ENCODE assay signal across 2 cellular contexts in genomic region chr14:74405663-74406062, GRCh38.
TF ChIP-seq lines count a peak whose summit lies in the region.

No MANE protein-coding gene starts in this region.

TF ChIP-seq in H1, 55 proteins besides CTCF, POLR2A, EP300 and RAD21:
- TF ChIP-seq SUZ12 (IDR thresholded peaks at IDR 0.05; ENCODE audit: low read length) (no peak), ASH2L (IDR thresholded peaks at IDR 0.05; ENCODE audit: low read length) (no peak), NANOG (IDR thresholded peaks at IDR 0.05; ENCODE audit: insufficient read depth, low read depth, low read length, poor library complexity, severe bottlenecking) (no peak), NRF1 (IDR thresholded peaks at IDR 0.05; ENCODE audit: low read depth, low read length) (no peak), TAF1 (IDR thresholded peaks at IDR 0.05; ENCODE audit: low read depth, low read length) (no peak), EGR1 (IDR thresholded peaks at IDR 0.05; ENCODE audit: borderline replicate concordance, low read depth, low read length) (no peak), JUN (IDR thresholded peaks at IDR 0.05; ENCODE audit: low read depth, low read length) (no peak), HDAC6 (IDR thresholded peaks at IDR 0.05; ENCODE audit: low read depth, low read length) (no peak), SAP30 (IDR thresholded peaks at IDR 0.05; ENCODE audit: insufficient read depth, insufficient replicate concordance, low read length) (no peak), RBBP5 (IDR thresholded peaks at IDR 0.05; ENCODE audit: borderline replicate concordance, low read depth, low read length) (no peak)

TF ChIP-seq in WTC11, 78 proteins besides CTCF, POLR2A, EP300 and RAD21:
- TF ChIP-seq, protein P1, sequence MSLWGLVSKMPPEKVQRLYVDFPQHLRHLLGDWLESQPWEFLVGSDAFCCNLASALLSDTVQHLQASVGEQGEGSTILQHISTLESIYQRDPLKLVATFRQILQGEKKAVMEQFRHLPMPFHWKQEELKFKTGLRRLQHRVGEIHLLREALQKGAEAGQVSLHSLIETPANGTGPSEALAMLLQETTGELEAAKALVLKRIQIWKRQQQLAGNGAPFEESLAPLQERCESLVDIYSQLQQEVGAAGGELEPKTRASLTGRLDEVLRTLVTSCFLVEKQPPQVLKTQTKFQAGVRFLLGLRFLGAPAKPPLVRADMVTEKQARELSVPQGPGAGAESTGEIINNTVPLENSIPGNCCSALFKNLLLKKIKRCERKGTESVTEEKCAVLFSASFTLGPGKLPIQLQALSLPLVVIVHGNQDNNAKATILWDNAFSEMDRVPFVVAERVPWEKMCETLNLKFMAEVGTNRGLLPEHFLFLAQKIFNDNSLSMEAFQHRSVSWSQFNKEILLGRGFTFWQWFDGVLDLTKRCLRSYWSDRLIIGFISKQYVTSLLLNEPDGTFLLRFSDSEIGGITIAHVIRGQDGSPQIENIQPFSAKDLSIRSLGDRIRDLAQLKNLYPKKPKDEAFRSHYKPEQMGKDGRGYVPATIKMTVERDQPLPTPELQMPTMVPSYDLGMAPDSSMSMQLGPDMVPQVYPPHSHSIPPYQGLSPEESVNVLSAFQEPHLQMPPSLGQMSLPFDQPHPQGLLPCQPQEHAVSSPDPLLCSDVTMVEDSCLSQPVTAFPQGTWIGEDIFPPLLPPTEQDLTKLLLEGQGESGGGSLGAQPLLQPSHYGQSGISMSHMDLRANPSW (CRISPR knock-in tag; conservative IDR thresholded peaks at IDR 0.05; ENCODE audit: low read depth), result no peak
- TF ChIP-seq ZNF263 (CRISPR knock-in tag; IDR thresholded peaks at IDR 0.05; ENCODE audit: low read depth) (no peak), FOXJ3 (CRISPR knock-in tag; IDR thresholded peaks at IDR 0.05; ENCODE audit: borderline replicate concordance) (no peak), GTF2I (CRISPR knock-in tag; conservative IDR thresholded peaks at IDR 0.05) (no peak), SOX15 (CRISPR knock-in tag; IDR thresholded peaks at IDR 0.05) (no peak), NFYB (CRISPR knock-in tag; conservative IDR thresholded peaks at IDR 0.05; ENCODE audit: low read depth) (no peak), E2F5 (CRISPR knock-in tag; IDR thresholded peaks at IDR 0.05) (no peak), ZBTB43 (CRISPR knock-in tag; IDR thresholded peaks at IDR 0.05) (no peak), HMGA2 (CRISPR knock-in tag; IDR thresholded peaks at IDR 0.05) (no peak), ETV6 (CRISPR knock-in tag; IDR thresholded peaks at IDR 0.05) (no peak), TP53 (CRISPR knock-in tag; IDR thresholded peaks at IDR 0.05) (no peak), JUN (CRISPR knock-in tag; IDR thresholded peaks at IDR 0.05) (no peak), CREB1 (CRISPR knock-in tag; IDR thresholded peaks at IDR 0.05) (no peak), GRHL2 (CRISPR knock-in tag; IDR thresholded peaks at IDR 0.05; ENCODE audit: insufficient replicate concordance, severe bottlenecking) (no peak), RORB (CRISPR knock-in tag; IDR thresholded peaks at IDR 0.05) (no peak)
- TF ChIP-seq, protein P2, sequence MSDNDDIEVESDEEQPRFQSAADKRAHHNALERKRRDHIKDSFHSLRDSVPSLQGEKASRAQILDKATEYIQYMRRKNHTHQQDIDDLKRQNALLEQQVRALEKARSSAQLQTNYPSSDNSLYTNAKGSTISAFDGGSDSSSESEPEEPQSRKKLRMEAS (CRISPR knock-in tag; IDR thresholded peaks at IDR 0.05), result no peak
- TF ChIP-seq, protein P3, sequence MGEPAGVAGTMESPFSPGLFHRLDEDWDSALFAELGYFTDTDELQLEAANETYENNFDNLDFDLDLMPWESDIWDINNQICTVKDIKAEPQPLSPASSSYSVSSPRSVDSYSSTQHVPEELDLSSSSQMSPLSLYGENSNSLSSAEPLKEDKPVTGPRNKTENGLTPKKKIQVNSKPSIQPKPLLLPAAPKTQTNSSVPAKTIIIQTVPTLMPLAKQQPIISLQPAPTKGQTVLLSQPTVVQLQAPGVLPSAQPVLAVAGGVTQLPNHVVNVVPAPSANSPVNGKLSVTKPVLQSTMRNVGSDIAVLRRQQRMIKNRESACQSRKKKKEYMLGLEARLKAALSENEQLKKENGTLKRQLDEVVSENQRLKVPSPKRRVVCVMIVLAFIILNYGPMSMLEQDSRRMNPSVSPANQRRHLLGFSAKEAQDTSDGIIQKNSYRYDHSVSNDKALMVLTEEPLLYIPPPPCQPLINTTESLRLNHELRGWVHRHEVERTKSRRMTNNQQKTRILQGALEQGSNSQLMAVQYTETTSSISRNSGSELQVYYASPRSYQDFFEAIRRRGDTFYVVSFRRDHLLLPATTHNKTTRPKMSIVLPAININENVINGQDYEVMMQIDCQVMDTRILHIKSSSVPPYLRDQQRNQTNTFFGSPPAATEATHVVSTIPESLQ (CRISPR knock-in tag; IDR thresholded peaks at IDR 0.05), result no peak
- TF ChIP-seq, protein P4, sequence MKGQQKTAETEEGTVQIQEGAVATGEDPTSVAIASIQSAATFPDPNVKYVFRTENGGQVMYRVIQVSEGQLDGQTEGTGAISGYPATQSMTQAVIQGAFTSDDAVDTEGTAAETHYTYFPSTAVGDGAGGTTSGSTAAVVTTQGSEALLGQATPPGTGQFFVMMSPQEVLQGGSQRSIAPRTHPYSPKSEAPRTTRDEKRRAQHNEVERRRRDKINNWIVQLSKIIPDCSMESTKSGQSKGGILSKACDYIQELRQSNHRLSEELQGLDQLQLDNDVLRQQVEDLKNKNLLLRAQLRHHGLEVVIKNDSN (CRISPR knock-in tag; IDR thresholded peaks at IDR 0.05), result no peak
- TF ChIP-seq, protein P5, sequence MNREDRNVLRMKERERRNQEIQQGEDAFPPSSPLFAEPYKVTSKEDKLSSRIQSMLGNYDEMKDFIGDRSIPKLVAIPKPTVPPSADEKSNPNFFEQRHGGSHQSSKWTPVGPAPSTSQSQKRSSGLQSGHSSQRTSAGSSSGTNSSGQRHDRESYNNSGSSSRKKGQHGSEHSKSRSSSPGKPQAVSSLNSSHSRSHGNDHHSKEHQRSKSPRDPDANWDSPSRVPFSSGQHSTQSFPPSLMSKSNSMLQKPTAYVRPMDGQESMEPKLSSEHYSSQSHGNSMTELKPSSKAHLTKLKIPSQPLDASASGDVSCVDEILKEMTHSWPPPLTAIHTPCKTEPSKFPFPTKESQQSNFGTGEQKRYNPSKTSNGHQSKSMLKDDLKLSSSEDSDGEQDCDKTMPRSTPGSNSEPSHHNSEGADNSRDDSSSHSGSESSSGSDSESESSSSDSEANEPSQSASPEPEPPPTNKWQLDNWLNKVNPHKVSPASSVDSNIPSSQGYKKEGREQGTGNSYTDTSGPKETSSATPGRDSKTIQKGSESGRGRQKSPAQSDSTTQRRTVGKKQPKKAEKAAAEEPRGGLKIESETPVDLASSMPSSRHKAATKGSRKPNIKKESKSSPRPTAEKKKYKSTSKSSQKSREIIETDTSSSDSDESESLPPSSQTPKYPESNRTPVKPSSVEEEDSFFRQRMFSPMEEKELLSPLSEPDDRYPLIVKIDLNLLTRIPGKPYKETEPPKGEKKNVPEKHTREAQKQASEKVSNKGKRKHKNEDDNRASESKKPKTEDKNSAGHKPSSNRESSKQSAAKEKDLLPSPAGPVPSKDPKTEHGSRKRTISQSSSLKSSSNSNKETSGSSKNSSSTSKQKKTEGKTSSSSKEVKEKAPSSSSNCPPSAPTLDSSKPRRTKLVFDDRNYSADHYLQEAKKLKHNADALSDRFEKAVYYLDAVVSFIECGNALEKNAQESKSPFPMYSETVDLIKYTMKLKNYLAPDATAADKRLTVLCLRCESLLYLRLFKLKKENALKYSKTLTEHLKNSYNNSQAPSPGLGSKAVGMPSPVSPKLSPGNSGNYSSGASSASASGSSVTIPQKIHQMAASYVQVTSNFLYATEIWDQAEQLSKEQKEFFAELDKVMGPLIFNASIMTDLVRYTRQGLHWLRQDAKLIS (CRISPR knock-in tag; IDR thresholded peaks at IDR 0.05; ENCODE audit: borderline replicate concordance), result no peak
- TF ChIP-seq, protein P6, sequence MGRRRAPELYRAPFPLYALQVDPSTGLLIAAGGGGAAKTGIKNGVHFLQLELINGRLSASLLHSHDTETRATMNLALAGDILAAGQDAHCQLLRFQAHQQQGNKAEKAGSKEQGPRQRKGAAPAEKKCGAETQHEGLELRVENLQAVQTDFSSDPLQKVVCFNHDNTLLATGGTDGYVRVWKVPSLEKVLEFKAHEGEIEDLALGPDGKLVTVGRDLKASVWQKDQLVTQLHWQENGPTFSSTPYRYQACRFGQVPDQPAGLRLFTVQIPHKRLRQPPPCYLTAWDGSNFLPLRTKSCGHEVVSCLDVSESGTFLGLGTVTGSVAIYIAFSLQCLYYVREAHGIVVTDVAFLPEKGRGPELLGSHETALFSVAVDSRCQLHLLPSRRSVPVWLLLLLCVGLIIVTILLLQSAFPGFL (CRISPR knock-in tag; IDR thresholded peaks at IDR 0.05; ENCODE audit: borderline replicate concordance), result no peak
TF ChIP-seq in WTC11: peak in this region for 0.
